8 cellular contexts compared by ENCODE assay signal in the genomic region with DNA sequence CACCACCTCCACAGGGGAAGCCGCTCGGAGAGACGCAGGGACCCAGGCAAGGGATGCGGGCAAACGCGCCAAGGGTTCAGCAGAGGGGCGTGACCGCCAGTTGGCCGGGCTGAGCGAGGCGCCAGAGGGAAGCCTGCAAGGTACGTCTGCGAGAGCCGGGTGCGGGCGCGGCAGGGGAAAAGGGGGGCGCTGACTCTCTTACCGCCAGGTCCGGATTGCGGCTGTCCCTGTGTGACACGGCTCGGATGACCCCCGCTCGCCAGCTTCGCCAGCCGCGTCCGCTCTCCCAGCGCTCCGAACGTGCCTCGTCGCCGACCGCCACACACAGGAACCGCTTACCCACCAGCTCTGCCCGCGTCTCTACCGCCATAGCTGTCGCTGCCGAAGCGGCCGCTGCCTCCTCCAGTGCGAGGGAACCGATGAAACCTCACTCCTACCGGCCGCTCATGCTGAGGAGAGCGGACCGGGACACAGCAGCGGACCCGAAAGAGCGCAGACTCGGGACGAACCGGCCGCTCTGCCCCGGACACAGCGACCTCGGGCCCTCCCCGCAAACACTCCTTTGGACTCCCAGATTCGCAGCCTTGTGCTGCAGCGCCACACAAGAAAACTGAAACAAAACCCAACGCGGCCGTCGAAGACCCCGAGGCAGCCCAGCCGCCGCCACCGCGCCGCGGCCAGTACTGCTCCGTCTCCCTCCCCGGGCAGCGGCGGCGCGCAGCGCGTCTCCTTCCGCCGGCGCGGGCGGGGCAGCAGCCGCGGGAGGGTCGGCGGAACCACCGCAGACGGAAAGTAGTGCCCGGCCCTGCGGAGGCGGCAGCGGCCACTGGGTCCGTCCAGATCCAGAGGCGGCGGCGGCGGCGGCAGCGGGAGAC. TPM values are rescaled to one million over a fixed set of nuclear protein-coding genes. Genes with fewer than 3 reads are reported as not detected.
A peak's percentile ranks its signal among the peaks of the same experiment; 100 is the strongest.
DNase-seq lines count a peak whose midpoint lies in the region; ATAC-seq, FAIRE-seq and TF ChIP-seq lines count a peak whose summit lies in the region.

A gene with protein sequence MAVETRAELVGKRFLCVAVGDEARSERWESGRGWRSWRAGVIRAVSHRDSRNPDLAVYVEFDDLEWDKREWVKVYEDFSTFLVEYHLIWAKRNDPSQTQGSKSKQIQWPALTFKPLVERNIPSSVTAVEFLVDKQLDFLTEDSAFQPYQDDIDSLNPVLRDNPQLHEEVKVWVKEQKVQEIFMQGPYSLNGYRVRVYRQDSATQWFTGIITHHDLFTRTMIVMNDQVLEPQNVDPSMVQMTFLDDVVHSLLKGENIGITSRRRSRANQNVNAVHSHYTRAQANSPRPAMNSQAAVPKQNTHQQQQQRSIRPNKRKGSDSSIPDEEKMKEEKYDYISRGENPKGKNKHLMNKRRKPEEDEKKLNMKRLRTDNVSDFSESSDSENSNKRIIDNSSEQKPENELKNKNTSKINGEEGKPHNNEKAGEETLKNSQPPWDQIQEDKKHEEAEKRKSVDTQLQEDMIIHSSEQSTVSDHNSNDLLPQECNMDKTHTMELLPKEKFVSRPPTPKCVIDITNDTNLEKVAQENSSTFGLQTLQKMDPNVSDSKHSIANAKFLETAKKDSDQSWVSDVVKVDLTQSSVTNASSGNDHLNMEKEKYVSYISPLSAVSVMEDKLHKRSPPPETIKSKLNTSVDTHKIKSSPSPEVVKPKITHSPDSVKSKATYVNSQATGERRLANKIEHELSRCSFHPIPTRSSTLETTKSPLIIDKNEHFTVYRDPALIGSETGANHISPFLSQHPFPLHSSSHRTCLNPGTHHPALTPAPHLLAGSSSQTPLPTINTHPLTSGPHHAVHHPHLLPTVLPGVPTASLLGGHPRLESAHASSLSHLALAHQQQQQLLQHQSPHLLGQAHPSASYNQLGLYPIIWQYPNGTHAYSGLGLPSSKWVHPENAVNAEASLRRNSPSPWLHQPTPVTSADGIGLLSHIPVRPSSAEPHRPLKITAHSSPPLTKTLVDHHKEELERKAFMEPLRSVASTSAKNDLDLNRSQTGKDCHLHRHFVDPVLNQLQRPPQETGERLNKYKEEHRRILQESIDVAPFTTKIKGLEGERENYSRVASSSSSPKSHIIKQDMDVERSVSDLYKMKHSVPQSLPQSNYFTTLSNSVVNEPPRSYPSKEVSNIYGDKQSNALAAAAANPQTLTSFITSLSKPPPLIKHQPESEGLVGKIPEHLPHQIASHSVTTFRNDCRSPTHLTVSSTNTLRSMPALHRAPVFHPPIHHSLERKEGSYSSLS (N-terminal part only) (minus strand): TSS at position 685 of the 875 bp plus-strand sequence. CDS start 315 bp downstream, at position 370.

- H3K27me3 ChIP-seq in stomach smooth muscle (ENCODE audit: control insufficient read depth in 1 of 2, insufficient read depth in 2 of 2, low read length in 2 of 2): no peaks in the 10 kb centered on the region

- peak within 1 kb of the TSS; percentile 97 to 98 (median 97) for H3K27ac Mint-ChIP-seq in nephron

- H3K4me1 ChIP-seq in stomach smooth muscle (ENCODE audit: control insufficient read depth, insufficient read depth, low read length): peaks cover 14% of the 10 kb centered on the region

- H3K27ac ChIP-seq in RWPE1 (peak within 1 kb of the TSS; percentile 92), stomach smooth muscle (ENCODE audit: low read length) (peak within 1 kb of the TSS; percentile 83)

- peak; percentile 86 for FAIRE-seq in HTR-8/SVneo (lab: Jason Lieb, UNC)

- H3K27me3 Mint-ChIP-seq in nephron (ENCODE audit: low read depth): no peaks in the 10 kb centered on the region

- H3K36me3 Mint-ChIP-seq in nephron (ENCODE audit: low read depth): peaks cover 4% of the 10 kb centered on the region

- H3K9me3 ChIP-seq in stomach smooth muscle (ENCODE audit: control insufficient read depth in 2 of 2, low read length in 2 of 2): no peaks in the 10 kb centered on the region

- H3K9me3 Mint-ChIP-seq in nephron: peaks cover 6% of the 10 kb centered on the region

- CTCF ChIA-PET in RWPE1 (lab: Yijun Ruan, JAX): interaction anchor here (0.7 to 0.8 kb wide), 3 partner anchors 83 to 164 kb away, joined by 3 read pairs; no protein-coding TSS in a partner anchor

- ATAC-seq in GM21360 (IDR thresholded peaks at IDR 0.05; ENCODE audit: unreplicated experiment): peak; percentile 59

- POLR2A ChIA-PET in RWPE1 (lab: Yijun Ruan, JAX; ENCODE audit: low non-redundant PET): interaction anchor here (1.0 kb wide), 1 partner anchor 196 kb away, joined by 3 read pairs; no protein-coding TSS in a partner anchor

- TF ChIP-seq CTCF in RWPE1 (conservative IDR thresholded peaks at IDR 0.05; ENCODE audit: low read depth) (no peak), fibroblast of the aortic adventitia (IDR thresholded peaks at IDR 0.05; ENCODE audit: insufficient read depth, low read length) (no peak), nephron (IDR thresholded peaks at IDR 0.05; ENCODE audit: unreplicated experiment in 3 of 3) (no peak)

- peaks cover 53% of the 10 kb centered on the region for H3K4me1 Mint-ChIP-seq in nephron

- DNase-seq in DMS153 (lab: John Stamatoyannopoulos, UW) (peak; percentile 73), HTR-8/SVneo (ENCODE audit: insufficient read length, low spot score) (peak; percentile 71), RWPE1 (ENCODE audit: low spot score) (peak; percentile 75), fibroblast of the aortic adventitia (ENCODE audit: low read depth) (peak; percentile 80)
- DNase-seq in activated effector memory CD4-positive, alpha-beta T cell treated with Interleukin-2 at 50 U/mL for 16 hours: peak; percentile 50

- H3K4me3 ChIP-seq in fibroblast of the aortic adventitia (ENCODE audit: low read depth, low read length): peak within 1 kb of the TSS; percentile 88
- H3K4me3 ChIP-seq in stomach smooth muscle (ENCODE audit: low read length in 2 of 2): peak within 1 kb of the TSS; percentile 88 to 89

- no peaks in the 10 kb centered on the region for H3K36me3 ChIP-seq in stomach smooth muscle (ENCODE audit: control insufficient read depth in 2 of 2, insufficient read depth in 2 of 2, low read length in 2 of 2)

- H3K9ac ChIP-seq in stomach smooth muscle (ENCODE audit: low read length in 2 of 2): peak within 1 kb of the TSS; percentile 56 to 80

- peak within 1 kb of the TSS; percentile 94 to 98 (median 98) for H3K4me3 Mint-ChIP-seq in nephron

RNA-seq across cellular contexts. Expression of the gene that starts here (rescaled TPM):
- total RNA-seq in fibroblast of the aortic adventitia (ENCODE audit: low replicate concordance): 77.2 and 120 TPM in 2 replicates

Comparison
In these comparisons a context has a peak if more than half of its experiments do, and no peak if none do; other contexts are left out.
1. Peak in every context shown above with its lines: DNase-seq, ATAC-seq, H3K4me3 ChIP-seq and H3K27ac ChIP-seq.